In genomic region chr21:38289697-38290096, GRCh38 we compare ENCODE assay signal across 10 cellular contexts. TPM values are rescaled to one million over a fixed set of nuclear protein-coding genes. Genes with fewer than 3 reads are reported as not detected.
A peak's percentile ranks its signal among the peaks of the same experiment; 100 is the strongest.
DNase-seq lines count a peak whose midpoint lies in the region; ATAC-seq, FAIRE-seq and TF ChIP-seq lines count a peak whose summit lies in the region.
"Had no signal": no experiment of that assay in that cellular context is flagged by ENCODE, and none has a peak within 500 bp of the region (broad histone marks: within the 10 kb centered on the region; RNA-seq: fewer than 3 reads in every experiment).

No MANE protein-coding gene starts in this region.

- H3K4me1 ChIP-seq in foreskin keratinocyte, result peaks cover 52% of the 10 kb centered on the region
- no peaks in the 10 kb centered on the region for H3K4me1 ChIP-seq in BE2C
- H3K4me1 ChIP-seq: Peyer's patch had no signal

- no peak for TF ChIP-seq POLR2A in H54 (IDR thresholded peaks at IDR 0.05; ENCODE audit: low read depth, low read length)

- H3K36me3 Mint-ChIP-seq in T-helper 17 cell (ENCODE audit: low read depth), result no peaks in the 10 kb centered on the region
- H3K36me3 Mint-ChIP-seq in stimulated activated effector memory CD8-positive, alpha-beta T cell treated with anti-CD3 and anti-CD28 coated beads, Interleukin-12 subunit alpha, Interleukin-12 subunit beta, amount 100 ng/mL, for 72 hours, result no peaks in the 10 kb centered on the region
- H3K36me3 Mint-ChIP-seq in activated naive CD4-positive, alpha-beta T cell treated with anti-CD3 and anti-CD28 coated beads for 36 hours (ENCODE audit: low read depth), result no peaks in the 10 kb centered on the region

- H3K27me3 ChIP-seq in foreskin keratinocyte (no peaks in the 10 kb centered on the region), BE2C (no peaks in the 10 kb centered on the region)
- H3K27me3 ChIP-seq: Peyer's patch had no signal

- peak; percentile 74 for FAIRE-seq in H54 (lab: Jason Lieb, UNC)

- no peak for TF ChIP-seq CTCF in foreskin keratinocyte (conservative IDR thresholded peaks at IDR 0.05)
- no peak for TF ChIP-seq CTCF in BE2C (IDR thresholded peaks at IDR 0.05; ENCODE audit: low read depth, low read length)

- CTCF ChIA-PET in activated naive CD4-positive, alpha-beta T cell treated with anti-CD3 and anti-CD28 coated beads for 36 hours (lab: Charles Lee), result no interaction called here

- no peaks in the 10 kb centered on the region for H3K36me3 ChIP-seq in BE2C
- H3K36me3 ChIP-seq: Peyer's patch had no signal

- peaks cover 22% of the 10 kb centered on the region for H3K27me3 Mint-ChIP-seq in T-helper 17 cell
- no peaks in the 10 kb centered on the region for H3K27me3 Mint-ChIP-seq in activated naive CD4-positive, alpha-beta T cell treated with anti-CD3 and anti-CD28 coated beads for 36 hours (ENCODE audit: low read depth)

- H3K9me3 Mint-ChIP-seq in stimulated activated effector memory CD8-positive, alpha-beta T cell treated with anti-CD3 and anti-CD28 coated beads, Interleukin-12 subunit alpha, Interleukin-12 subunit beta, amount 100 ng/mL, for 72 hours, result no peaks in the 10 kb centered on the region
- no peaks in the 10 kb centered on the region for H3K9me3 Mint-ChIP-seq in activated naive CD4-positive, alpha-beta T cell treated with anti-CD3 and anti-CD28 coated beads for 36 hours

- DNase-seq in H54 (ENCODE audit: insufficient read length, low spot score), result peak; percentile 61
- DNase-seq in T-helper 17 cell, result no peak
- peak; percentile 99 for DNase-seq in foreskin keratinocyte
- peak; percentile 96 for DNase-seq in smooth muscle cell of the brain vasculature (ENCODE audit: low read depth, low spot score)
- DNase-seq in stimulated activated effector memory CD8-positive, alpha-beta T cell treated with anti-CD3 and anti-CD28 coated beads, Interleukin-12 subunit alpha, Interleukin-12 subunit beta, amount 100 ng/mL, for 72 hours (ENCODE audit: low spot score in 2 of 2), result no peak
- DNase-seq in activated naive CD4-positive, alpha-beta T cell treated with anti-CD3 and anti-CD28 coated beads for 36 hours, result no peak
- DNase-seq in HuH-7 (ENCODE audit: low spot score), result no peak
- no peak for DNase-seq in BE2C
- DNase-seq: Peyer's patch; stimulated activated CD4-positive, alpha-beta T cell treated with anti-CD3 and anti-CD28 coated beads, Interleukin-4, amount 100 ng/mL, for 1 hour had no signal

- peak overlapping the region; percentile 56 for H3K27ac ChIP-seq in foreskin keratinocyte
- H3K27ac ChIP-seq: Peyer's patch had no signal

- H3K27ac Mint-ChIP-seq in T-helper 17 cell, result no peak overlapping the region
- H3K27ac Mint-ChIP-seq in stimulated activated effector memory CD8-positive, alpha-beta T cell treated with anti-CD3 and anti-CD28 coated beads, Interleukin-12 subunit alpha, Interleukin-12 subunit beta, amount 100 ng/mL, for 72 hours, result no peak overlapping the region
- no peak overlapping the region for H3K27ac Mint-ChIP-seq in activated naive CD4-positive, alpha-beta T cell treated with anti-CD3 and anti-CD28 coated beads for 36 hours

- intact Hi-C loops in activated naive CD4-positive, alpha-beta T cell treated with anti-CD3 and anti-CD28 coated beads for 36 hours (cut with micrococcal nuclease), result no loop called here

- H3K4me3 Mint-ChIP-seq in T-helper 17 cell, result no peak overlapping the region
- H3K4me3 Mint-ChIP-seq in stimulated activated effector memory CD8-positive, alpha-beta T cell treated with anti-CD3 and anti-CD28 coated beads, Interleukin-12 subunit alpha, Interleukin-12 subunit beta, amount 100 ng/mL, for 72 hours, result no peak overlapping the region
- H3K4me3 Mint-ChIP-seq in activated naive CD4-positive, alpha-beta T cell treated with anti-CD3 and anti-CD28 coated beads for 36 hours, result no peak overlapping the region

- H3K4me3 ChIP-seq in BE2C (ENCODE audit: low read depth, low read length), result no peak overlapping the region
- H3K4me3 ChIP-seq: Peyer's patch had no signal

- H3K4me1 Mint-ChIP-seq in T-helper 17 cell, result no peaks in the 10 kb centered on the region
- no peaks in the 10 kb centered on the region for H3K4me1 Mint-ChIP-seq in stimulated activated effector memory CD8-positive, alpha-beta T cell treated with anti-CD3 and anti-CD28 coated beads, Interleukin-12 subunit alpha, Interleukin-12 subunit beta, amount 100 ng/mL, for 72 hours
- peaks cover 22% of the 10 kb centered on the region for H3K4me1 Mint-ChIP-seq in activated naive CD4-positive, alpha-beta T cell treated with anti-CD3 and anti-CD28 coated beads for 36 hours (ENCODE audit: low read depth)

- ATAC-seq in T-helper 17 cell (peak; percentile 41), foreskin keratinocyte (peak; percentile 93)
- ATAC-seq in stimulated activated effector memory CD8-positive, alpha-beta T cell treated with anti-CD3 and anti-CD28 coated beads, Interleukin-12 subunit alpha, Interleukin-12 subunit beta, amount 100 ng/mL, for 72 hours, result no peak

- no peaks in the 10 kb centered on the region for H3K9me3 ChIP-seq in T-helper 17 cell (ENCODE audit: control insufficient read depth, low read length, poor library complexity, severe bottlenecking)
- no peaks in the 10 kb centered on the region for H3K9me3 ChIP-seq in BE2C
- H3K9me3 ChIP-seq: Peyer's patch had no signal

RNA-seq across cellular contexts. Expression of gene KCNJ15, which starts 32.9 kb away (rescaled TPM):
- total RNA-seq in T-helper 17 cell (under 1 TPM in 1 of 2 donors, not detected in 1; 0.12 TPM), foreskin keratinocyte (35.6 and 42.7 TPM in 2 replicates)
- 16.0 and 24.5 TPM in 2 replicates for polyA plus RNA-seq in foreskin keratinocyte
- total RNA-seq in activated naive CD4-positive, alpha-beta T cell treated with anti-CD3 and anti-CD28 coated beads for 36 hours, result under 1 TPM; 0.60 to 0.96 TPM
- polyA plus RNA-seq in BE2C (2012; ENCODE audit: insufficient read depth, insufficient read length, low read depth), result not detected

Comparison
In these comparisons a context has a peak if more than half of its experiments do, and no peak if none do; other contexts are left out.
1. DNase-seq: peak in H54 (single experiment), foreskin keratinocyte (2 of 2) and smooth muscle cell of the brain vasculature (single experiment); none in T-helper 17 cell (0 of 3), stimulated activated effector memory CD8-positive, alpha-beta T cell treated with anti-CD3 and anti-CD28 coated beads, Interleukin-12 subunit alpha, Interleukin-12 subunit beta, amount 100 ng/mL, for 72 hours (0 of 2), activated naive CD4-positive, alpha-beta T cell treated with anti-CD3 and anti-CD28 coated beads for 36 hours (single experiment), HuH-7 (single experiment) and BE2C (single experiment).
2. RNA of gene KCNJ15, which starts 32.9 kb away (total RNA-seq): 35.6 to 42.7 TPM in foreskin keratinocyte; 0.60 to 0.96 TPM in activated naive CD4-positive, alpha-beta T cell treated with anti-CD3 and anti-CD28 coated beads for 36 hours and 0.12 TPM in T-helper 17 cell; every median in the first group is over 10 times any median in the second.